In the genomic region with DNA sequence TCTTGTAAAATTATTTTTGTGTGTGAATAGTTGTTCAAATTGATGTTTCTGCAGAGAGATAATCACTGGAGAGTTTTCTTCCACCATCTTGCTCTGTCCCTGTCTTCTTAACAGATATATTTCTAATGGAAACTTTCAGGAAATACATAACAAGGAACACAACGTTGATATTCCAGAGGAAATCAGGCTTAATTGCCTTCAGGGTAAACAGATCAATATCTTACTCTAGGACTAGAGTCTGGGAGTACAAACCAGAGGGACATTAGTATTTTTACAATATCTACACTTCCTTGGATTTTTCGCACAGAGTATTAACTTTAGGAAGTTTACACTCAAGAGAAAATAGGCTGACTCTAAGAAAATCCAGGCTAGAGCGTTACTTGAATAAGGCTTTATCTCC, we compare ENCODE assay signal across 22 cellular contexts.
A peak's percentile ranks its signal among the peaks of the same experiment; 100 is the strongest.
DNase-seq lines count a peak whose midpoint lies in the region; ATAC-seq and TF ChIP-seq lines count a peak whose summit lies in the region.
"Had no signal": no experiment of that assay in that cellular context is flagged by ENCODE, and none has a peak within 500 bp of the region (broad histone marks: within the 10 kb centered on the region; RNA-seq: fewer than 3 reads in every experiment).

No MANE protein-coding gene starts in this region.

- no peak overlapping the region for H3K4me3 Mint-ChIP-seq in nephron
- no peak overlapping the region for H3K4me3 Mint-ChIP-seq in stimulated activated memory B cell treated with anti-CD40 and anti-IgM and Interleukin-4, amounts not matched to agents 10 μg/mL and 1 μg/mL and 100 μg/mL, for 72 hours
- H3K4me3 Mint-ChIP-seq: CD4-positive, CD25-positive, alpha-beta regulatory T cell; CD8-positive, alpha-beta T cell had no signal

- peaks cover 2% of the 10 kb centered on the region for H3K27me3 Mint-ChIP-seq in nephron (ENCODE audit: low read depth)
- peaks cover 8% of the 10 kb centered on the region for H3K27me3 Mint-ChIP-seq in stimulated activated memory B cell treated with anti-CD40 and anti-IgM and Interleukin-4, amounts not matched to agents 10 μg/mL and 1 μg/mL and 100 μg/mL, for 72 hours
- H3K27me3 Mint-ChIP-seq: CD4-positive, CD25-positive, alpha-beta regulatory T cell had no signal

- H3K27ac Mint-ChIP-seq in nephron, result peak overlapping the region; percentile 63 to 94 (median 77)
- H3K27ac Mint-ChIP-seq in stimulated activated memory B cell treated with anti-CD40 and anti-IgM and Interleukin-4, amounts not matched to agents 10 μg/mL and 1 μg/mL and 100 μg/mL, for 72 hours, result peak overlapping the region; percentile 15
- H3K27ac Mint-ChIP-seq: CD4-positive, CD25-positive, alpha-beta regulatory T cell; CD8-positive, alpha-beta T cell had no signal

- peaks cover 9% of the 10 kb centered on the region for H3K4me1 Mint-ChIP-seq in nephron
- H3K4me1 Mint-ChIP-seq in stimulated activated memory B cell treated with anti-CD40 and anti-IgM and Interleukin-4, amounts not matched to agents 10 μg/mL and 1 μg/mL and 100 μg/mL, for 72 hours, result no peaks in the 10 kb centered on the region

- TF ChIP-seq CTCF in C4-2B (conservative IDR thresholded peaks at IDR 0.05) (no peak), LNCaP clone FGC (IDR thresholded peaks at IDR 0.05; ENCODE audit: control insufficient read depth, extremely low read depth, insufficient read depth) (no peak), nephron (IDR thresholded peaks at IDR 0.05; ENCODE audit: unreplicated experiment in 3 of 3) (no peak)

- peaks cover 17% of the 10 kb centered on the region for H3K36me3 Mint-ChIP-seq in nephron (ENCODE audit: low read depth)
- peaks cover 16% of the 10 kb centered on the region for H3K36me3 Mint-ChIP-seq in stimulated activated memory B cell treated with anti-CD40 and anti-IgM and Interleukin-4, amounts not matched to agents 10 μg/mL and 1 μg/mL and 100 μg/mL, for 72 hours

- H3K4me3 ChIP-seq in LNCaP clone FGC (ENCODE audit: low read depth, low read length), result peak overlapping the region; percentile 14; the same call in 1 of the 2 replicates
- H3K4me3 ChIP-seq: A549, GM12878, GM23248 had no signal

- H3K9me3 Mint-ChIP-seq in nephron, result peaks cover 28% of the 10 kb centered on the region
- peaks cover 20% of the 10 kb centered on the region for H3K9me3 Mint-ChIP-seq in stimulated activated memory B cell treated with anti-CD40 and anti-IgM and Interleukin-4, amounts not matched to agents 10 μg/mL and 1 μg/mL and 100 μg/mL, for 72 hours

- no peak for ATAC-seq in stimulated activated memory B cell treated with anti-CD40 and anti-IgM and Interleukin-4, amounts not matched to agents 10 μg/mL and 1 μg/mL and 100 μg/mL, for 72 hours
- no peak for ATAC-seq in stimulated activated naive CD8-positive, alpha-beta T cell treated with anti-CD3 and anti-CD28 coated beads, Interleukin-15, Interleukin-2, amounts not matched to agents 100 U/mL and 50 U/mL, for 24 hours
- no peak for ATAC-seq in HG02571 (IDR thresholded peaks at IDR 0.05; ENCODE audit: unreplicated experiment)
- ATAC-seq: A549; CD8-positive, alpha-beta T cell; GM12878 had no signal

- H3K27ac ChIP-seq in C4-2B, result peak overlapping the region; percentile 84
- H3K27ac ChIP-seq: A549, GM23248 had no signal

- DNase-seq in LNCaP clone FGC (ENCODE audit: low read depth) (peak; percentile 60), HT-29 (ENCODE audit: low spot score) (no peak)
- no peak for DNase-seq in stimulated activated naive CD8-positive, alpha-beta T cell treated with anti-CD3 and anti-CD28 coated beads, Interleukin-15, Interleukin-2, amounts not matched to agents 100 U/mL and 50 U/mL, for 24 hours
- DNase-seq: 8988T; ACHN; C1 segment of cervical spinal cord; Caco-2; CD4-positive, CD25-positive, alpha-beta regulatory T cell; CD8-positive, alpha-beta T cell; DMS 273 treated with DMSO at 0.1 percent for 48 hours; DMS79; EL; GDM1; GM23248; H7; HCEC 1CT had no signal
